7 cellular contexts compared by ENCODE assay signal in the genomic region with DNA sequence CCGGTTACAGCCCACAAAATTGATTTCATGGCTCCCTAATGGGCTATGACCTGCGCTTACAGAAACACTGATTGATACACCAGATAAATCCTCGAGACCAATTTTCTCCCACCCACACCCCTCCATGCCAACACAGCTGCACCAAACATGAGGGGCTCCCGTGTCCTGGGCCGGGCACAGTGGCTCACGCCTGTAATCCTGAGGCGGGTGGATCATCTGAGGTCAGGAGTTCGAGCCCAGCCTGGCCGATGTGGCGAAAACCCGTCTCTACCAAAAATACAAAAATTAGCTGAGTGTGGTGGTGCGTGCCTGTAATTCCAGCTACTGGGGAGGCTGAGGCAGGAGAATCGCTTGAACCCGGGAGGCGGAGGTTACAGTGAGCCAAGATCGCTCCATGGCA. TPM values are rescaled to one million over a fixed set of nuclear protein-coding genes. Genes with fewer than 3 reads are reported as not detected.
"Had no signal": no experiment of that assay in that cellular context is flagged by ENCODE, and none has a peak within 500 bp of the region (broad histone marks: within the 10 kb centered on the region; RNA-seq: fewer than 3 reads in every experiment).

No MANE protein-coding gene starts in this region.

RNA-seq across cellular contexts. Expression of a gene that starts 27.1 kb away (rescaled TPM):
- total RNA-seq: left lobe of liver, left ventricle myocardium inferior, lung microvascular endothelial cell, mammary epithelial cell, mononuclear cell, myocyte had no signal
- polyA plus RNA-seq: immature natural killer cell, mammary epithelial cell had no signal
